Comparison of ENCODE assay signal across 8 cellular contexts in genomic region chr19:28737021-28737525, GRCh38.
A peak's percentile ranks its signal among the peaks of the same experiment; 100 is the strongest.
DNase-seq lines count a peak whose midpoint lies in the region; ATAC-seq and TF ChIP-seq lines count a peak whose summit lies in the region.

No MANE protein-coding gene starts in this region.

- no peak for ATAC-seq in GM21576 (IDR thresholded peaks at IDR 0.05; ENCODE audit: unreplicated experiment)
- ATAC-seq in GM19351 (IDR thresholded peaks at IDR 0.05; ENCODE audit: unreplicated experiment), result no peak

- H3K9me3 ChIP-seq in A673 (ENCODE audit: low read depth, low read length, poor library complexity, severe bottlenecking) (peaks cover 15% of the 10 kb centered on the region), mammary epithelial cell (replicated peaks; ENCODE audit: insufficient read depth, low read length) (no peaks in the 10 kb centered on the region), thyroid gland (no peaks in the 10 kb centered on the region)

- H3K4me3 ChIP-seq in A673 (ENCODE audit: low read depth, low read length, poor library complexity, severe bottlenecking), result no peak overlapping the region
- H3K4me3 ChIP-seq in GM06990 (replicated peaks; ENCODE audit: low read depth, low read length), result no peak overlapping the region
- H3K4me3 ChIP-seq in mammary epithelial cell (replicated peaks in 1 of 3; ENCODE audit: insufficient read depth in 1 of 3, low read depth in 2 of 3, low read length in 3 of 3), result no peak overlapping the region
- no peak overlapping the region for H3K4me3 ChIP-seq in thyroid gland (replicated peaks in 1 of 3)

- in situ Hi-C loops in mammary epithelial cell (cut with MboI; ENCODE audit: low sequenced_read_pairs in 2 of 2), result no loop called here

- no peak overlapping the region for H3K27ac ChIP-seq in A673 (ENCODE audit: low read depth, low read length, poor library complexity, severe bottlenecking)
- H3K27ac ChIP-seq in mammary epithelial cell (ENCODE audit: insufficient read depth, low read depth, low read length), result no peak overlapping the region
- no peak overlapping the region for H3K27ac ChIP-seq in thyroid gland

- TF ChIP-seq CTCF in A673 (conservative IDR thresholded peaks at IDR 0.05; ENCODE audit: low read depth, low read length) (peak; percentile 46), GM06990 (IDR thresholded peaks at IDR 0.05; ENCODE audit: insufficient read depth, low read length, poor library complexity, severe bottlenecking) (peak; percentile 50), mammary epithelial cell (conservative IDR thresholded peaks at IDR 0.05 in 1 of 2, IDR thresholded peaks at IDR 0.05 in 1 of 2; ENCODE audit: extremely low read depth in 1 of 2, insufficient read depth in 1 of 2, low read depth in 1 of 2, low read length in 2 of 2) (peak; percentile 45 to 51), thyroid gland (IDR thresholded peaks at IDR 0.05) (peak in 5 of 6 experiments; percentile 18 to 73 (median 64))

- TF ChIP-seq POLR2A in thyroid gland (IDR thresholded peaks at IDR 0.05), result no peak

- no peak overlapping the region for H3K9ac ChIP-seq in mammary epithelial cell (ENCODE audit: insufficient read depth, low read length)

- 21% methylated on average over 3 of the region's 3 CpGs for WGBS in mammary epithelial cell (ENCODE audit: low coverage, missing lambda C conversion rate)
- 2 to 6% methylated on average over 3 of the region's 3 CpGs for WGBS in thyroid gland, 2 donors

- dilution Hi-C loops in mammary epithelial cell (cut with HindIII; ENCODE audit: low sequenced_read_pairs), result no loop called here

- intact Hi-C loops in A673 (cut with micrococcal nuclease; ENCODE audit: unreplicated experiment) (loop anchor here (5.0 kb wide), 1 partner anchor 140 kb away; no protein-coding TSS in a partner anchor), mammary epithelial cell (cut with micrococcal nuclease) (loop anchor here (1.0 to 2.0 kb wide), 2 partner anchors 791 to 860 kb away; no protein-coding TSS in a partner anchor), thyroid gland (cut with DNase I) (loop anchor here (5.0 kb wide), 1 partner anchor 140 kb away; no protein-coding TSS in a partner anchor)

- no TSS peak for BruUV-seq in A673 (replicated peaks; lab: Mats Ljungman, UMichigan)
- BruUV-seq in mammary epithelial cell (replicated peaks; lab: Mats Ljungman, UMichigan), result no TSS peak

- peak overlapping the region; percentile 60 for H3K4me2 ChIP-seq in mammary epithelial cell (ENCODE audit: insufficient read depth, low read depth, low read length)

- no peaks in the 10 kb centered on the region for H4K20me1 ChIP-seq in mammary epithelial cell (ENCODE audit: insufficient read depth, low read length)

- no peaks in the 10 kb centered on the region for H3K79me2 ChIP-seq in mammary epithelial cell (ENCODE audit: insufficient read depth, low read length)

- no peaks in the 10 kb centered on the region for H3K27me3 ChIP-seq in A673 (replicated peaks; ENCODE audit: insufficient read depth, low read depth, low read length, poor library complexity)
- no peaks in the 10 kb centered on the region for H3K27me3 ChIP-seq in GM06990 (replicated peaks; ENCODE audit: control insufficient read depth, insufficient read depth, low read length)
- no peaks in the 10 kb centered on the region for H3K27me3 ChIP-seq in mammary epithelial cell (ENCODE audit: insufficient read depth, low read length)
- H3K27me3 ChIP-seq in thyroid gland, result no peaks in the 10 kb centered on the region

- CTCF ChIA-PET in A673 (lab: Charles Lee) (no interaction called here), mammary epithelial cell (lab: Charles Lee; ENCODE audit: low non-redundant PET) (interaction anchor here (0.6 to 0.8 kb wide), 2 partner anchors 142 to 619 kb away, joined by 3 to 4 read pairs; no protein-coding TSS in a partner anchor)

- H3K36me3 ChIP-seq in A673 (ENCODE audit: insufficient read depth, low read length, poor library complexity, severe bottlenecking) (no peaks in the 10 kb centered on the region), GM06990 (ENCODE audit: control insufficient read depth, insufficient read depth, low read length) (no peaks in the 10 kb centered on the region), mammary epithelial cell (ENCODE audit: insufficient read depth, low read length) (no peaks in the 10 kb centered on the region), thyroid gland (no peaks in the 10 kb centered on the region)

- H2AFZ ChIP-seq in mammary epithelial cell (ENCODE audit: low read depth, low read length), result peak overlapping the region; percentile 93

- DNase-seq in A673 (ENCODE audit: low spot score) (peak; percentile 8), GM06990 (ENCODE audit: extremely low read depth, insufficient read length) (peak; percentile 11), NCI-H2196 treated with DMSO at 0.1 percent for 48 hours (lab: John Stamatoyannopoulos, UW; ENCODE audit: unreplicated experiment) (peak; percentile 10), mammary epithelial cell (peak; percentile 28), kidney tubule cell (ENCODE audit: low spot score) (peak; percentile 64), thyroid gland (peak in 1 of 2 donors; percentile 10)

- POLR2A ChIA-PET in A673 (lab: Charles Lee; ENCODE audit: low non-redundant PET), result no interaction called here

- H3K4me1 ChIP-seq in A673 (ENCODE audit: insufficient read depth, low read length, poor library complexity, severe bottlenecking) (no peaks in the 10 kb centered on the region), mammary epithelial cell (ENCODE audit: insufficient read depth, low read length) (no peaks in the 10 kb centered on the region), thyroid gland (peaks cover 0 to 7% of the 10 kb centered on the region in 2 donors)
